In the genomic region with DNA sequence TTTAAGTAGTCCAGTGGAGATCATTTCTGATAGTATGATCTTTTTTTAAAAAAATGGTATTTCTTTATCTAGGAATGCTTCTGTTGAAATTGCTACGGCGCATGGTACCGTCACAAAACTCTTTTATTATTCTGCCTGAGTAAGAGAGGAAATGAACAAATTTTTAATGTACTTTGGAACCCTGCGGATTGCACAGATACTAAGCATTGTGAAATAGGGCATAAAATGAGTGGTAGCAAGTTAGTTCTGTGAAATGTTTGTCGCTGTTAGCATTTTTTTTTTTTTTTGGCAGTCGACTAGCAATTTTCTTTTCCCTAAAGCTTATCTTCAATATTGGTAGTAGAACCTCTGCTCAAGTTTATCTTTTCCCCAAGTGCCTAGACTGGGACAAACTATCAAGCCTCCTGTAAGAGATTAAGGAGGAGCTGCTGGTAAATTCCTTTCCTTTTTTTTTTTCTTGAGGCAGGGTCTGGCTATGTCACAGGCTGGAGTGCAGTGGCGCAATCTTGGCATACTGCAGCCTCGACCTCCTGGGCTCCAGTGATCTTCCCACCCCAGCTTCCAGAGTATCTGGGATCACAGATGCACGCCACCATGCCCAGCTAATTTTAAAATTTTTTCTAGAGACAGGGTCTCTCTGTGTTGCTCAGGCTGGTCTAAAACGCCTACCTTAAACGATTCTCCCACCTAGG, we compare ENCODE assay signal across 10 cellular contexts. TPM values are rescaled to one million over a fixed set of nuclear protein-coding genes. Genes with fewer than 3 reads are reported as not detected.
DNase-seq lines count a peak whose midpoint lies in the region; ATAC-seq and TF ChIP-seq lines count a peak whose summit lies in the region.
"Had no signal": no experiment of that assay in that cellular context is flagged by ENCODE, and none has a peak within 500 bp of the region (broad histone marks: within the 10 kb centered on the region; RNA-seq: fewer than 3 reads in every experiment).

No MANE protein-coding gene starts in this region.

- peak overlapping the region; percentile 61 to 74; a peak in 2 of 4 replicates for H3K27ac ChIP-seq in SK-N-SH (ENCODE audit: low read depth in 2 of 2, low read length in 1 of 2)
- H3K27ac ChIP-seq in tibial artery = peak overlapping the region; percentile 89 to 90

- no peaks in the 10 kb centered on the region for H3K27me3 ChIP-seq in SK-N-SH (ENCODE audit: insufficient read depth)
- no peaks in the 10 kb centered on the region for H3K27me3 ChIP-seq in tibial artery

- H3K27ac Mint-ChIP-seq in brain (peak overlapping the region; percentile 43 to 96 (median 89)), T-helper 17 cell (no peak overlapping the region)

- intact Hi-C loops in tibial artery (cut with DNase I; ENCODE audit: low total_unique reads) = loop anchor here (5.0 to 10.0 kb wide), 2 partner anchors 162 to 250 kb away; no protein-coding TSS in a partner anchor

- no peak for TF ChIP-seq EP300 in SK-N-SH (IDR thresholded peaks at IDR 0.05; ENCODE audit: borderline replicate concordance in 1 of 2, low read depth in 1 of 2, low read length in 1 of 2)

- H3K4me3 Mint-ChIP-seq in brain (peak overlapping the region; percentile 88 to 94 (median 90)), T-helper 17 cell (no peak overlapping the region)

- H3K9me2 ChIP-seq in SK-N-SH = no peaks in the 10 kb centered on the region

- TF ChIP-seq CTCF in SK-N-SH (IDR thresholded peaks at IDR 0.05) (no peak), brain (conservative IDR thresholded peaks at IDR 0.05) (no peak), tibial artery (IDR thresholded peaks at IDR 0.05) (no peak), GM10266 (IDR thresholded peaks at IDR 0.05; ENCODE audit: control insufficient read depth, insufficient read depth, low read depth, missing control alignments) (no peak)

- no peaks in the 10 kb centered on the region for H3K9me3 Mint-ChIP-seq in brain

- peaks cover 12% of the 10 kb centered on the region for H3K36me3 Mint-ChIP-seq in brain
- peaks cover 5% of the 10 kb centered on the region for H3K36me3 Mint-ChIP-seq in T-helper 17 cell (ENCODE audit: low read depth)

- peaks cover 0 to 5% of the 10 kb centered on the region in 2 experiments for H3K36me3 ChIP-seq in SK-N-SH (replicated peaks in 1 of 2; ENCODE audit: control insufficient read depth in 1 of 2, insufficient read depth in 2 of 2, low read length in 1 of 2)
- no peaks in the 10 kb centered on the region for H3K36me3 ChIP-seq in tibial artery

- TF ChIP-seq RAD21 in SK-N-SH (IDR thresholded peaks at IDR 0.05; ENCODE audit: low read length) = no peak

- peaks cover 13% of the 10 kb centered on the region for H3K27me3 Mint-ChIP-seq in brain
- peaks cover 8% of the 10 kb centered on the region for H3K27me3 Mint-ChIP-seq in T-helper 17 cell

- no peaks in the 10 kb centered on the region for H3K9me3 ChIP-seq in SK-N-SH
- no peaks in the 10 kb centered on the region for H3K9me3 ChIP-seq in tibial artery
- no peaks in the 10 kb centered on the region for H3K9me3 ChIP-seq in T-helper 17 cell (ENCODE audit: control insufficient read depth, low read length, poor library complexity, severe bottlenecking)

- ATAC-seq in SK-N-SH treated with all-trans-retinoic acid at 6 μM for 48 hours = no peak
- ATAC-seq in T-helper 17 cell = no peak

- H3K9ac ChIP-seq in SK-N-SH = peak overlapping the region; percentile 68; the same call in 1 of the 2 replicates

- H3K79me2 ChIP-seq in SK-N-SH (ENCODE audit: insufficient read depth) = peaks cover 85% of the 10 kb centered on the region

- H3K4me1 ChIP-seq in SK-N-SH (ENCODE audit: control insufficient read depth in 1 of 2, insufficient read depth in 2 of 2, low read depth in 1 of 2, low read length in 1 of 2) (peaks cover 13 to 15% of the 10 kb centered on the region in 2 experiments), tibial artery (peaks cover 0 to 38% (median 22%) of the 10 kb centered on the region in 4 donors)

- H3K4me3 ChIP-seq in SK-N-SH (ENCODE audit: low read depth in 2 of 2, low read length in 1 of 2) (peak overlapping the region; percentile 73 to 92; a peak in 3 of 4 replicates), tibial artery (peak overlapping the region; percentile 94 to 97)

- DNase-seq in SK-N-SH (no peak), iris pigment epithelial cell (ENCODE audit: low read depth) (peak; percentile 88), tibial artery (no peak), GM10266 (ENCODE audit: extremely low spot score) (no peak), T-helper 17 cell (no peak), NCI-H82 (lab: John Stamatoyannopoulos, UW) (no peak)
- DNase-seq: 8988T, activated T-cell treated with anti-CD3 and anti-CD28 coated beads for 4 hours had no signal

- CTCF ChIA-PET in SK-N-SH (lab: Yijun Ruan, JAX) = interaction anchor here (0.7 to 1.0 kb wide), 4 partner anchors 31 to 280 kb away, joined by 3 to 4 read pairs (median 4); no protein-coding TSS in a partner anchor

- whole genome bisulfite sequencing in SK-N-SH (ENCODE audit: low lambda C conversion rate) = 75% methylated on average over 11 of the region's 11 CpGs

- H3F3A ChIP-seq in SK-N-SH (replicated peaks; ENCODE audit: insufficient read depth) = no peaks in the 10 kb centered on the region

- POLR2A ChIA-PET in SK-N-SH (lab: Yijun Ruan, JAX) = no interaction called here

- H3K4me1 Mint-ChIP-seq in brain (peaks cover 62% of the 10 kb centered on the region), T-helper 17 cell (peaks cover 18% of the 10 kb centered on the region)

- peaks cover 28% of the 10 kb centered on the region for H4K20me1 ChIP-seq in SK-N-SH (ENCODE audit: insufficient read depth)

- H2AFZ ChIP-seq in SK-N-SH (ENCODE audit: low read depth) = no peak overlapping the region

- peak overlapping the region; percentile 79 for H3K4me2 ChIP-seq in SK-N-SH

TF ChIP-seq in SK-N-SH, 30 proteins besides CTCF, POLR2A, EP300 and RAD21:
- no peak for TF ChIP-seq RCOR1 (IDR thresholded peaks at IDR 0.05; ENCODE audit: low read length)
- TF ChIP-seq, protein P1, sequence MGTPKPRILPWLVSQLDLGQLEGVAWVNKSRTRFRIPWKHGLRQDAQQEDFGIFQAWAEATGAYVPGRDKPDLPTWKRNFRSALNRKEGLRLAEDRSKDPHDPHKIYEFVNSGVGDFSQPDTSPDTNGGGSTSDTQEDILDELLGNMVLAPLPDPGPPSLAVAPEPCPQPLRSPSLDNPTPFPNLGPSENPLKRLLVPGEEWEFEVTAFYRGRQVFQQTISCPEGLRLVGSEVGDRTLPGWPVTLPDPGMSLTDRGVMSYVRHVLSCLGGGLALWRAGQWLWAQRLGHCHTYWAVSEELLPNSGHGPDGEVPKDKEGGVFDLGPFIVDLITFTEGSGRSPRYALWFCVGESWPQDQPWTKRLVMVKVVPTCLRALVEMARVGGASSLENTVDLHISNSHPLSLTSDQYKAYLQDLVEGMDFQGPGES (IDR thresholded peaks at IDR 0.05; ENCODE audit: low read depth, low read length) = no peak
- TF ChIP-seq MEF2A (IDR thresholded peaks at IDR 0.05; ENCODE audit: borderline replicate concordance, low read depth) = no peak

TF ChIP-seq in SK-N-SH treated with all-trans-retinoic acid at 6 μM for 48 hours, 23 proteins besides CTCF, POLR2A, EP300 and RAD21 (continues in another document):
- no peak for TF ChIP-seq RARB (CRISPR knock-in tag; IDR thresholded peaks at IDR 0.05)
- no peak for TF ChIP-seq ZFP30 (CRISPR knock-in tag; IDR thresholded peaks at IDR 0.05)
- TF ChIP-seq TCF4 (CRISPR knock-in tag; IDR thresholded peaks at IDR 0.05; ENCODE audit: borderline replicate concordance) = no peak
- TF ChIP-seq ZNF565 (CRISPR knock-in tag; conservative IDR thresholded peaks at IDR 0.05; ENCODE audit: low read depth) = no peak
- TF ChIP-seq BACH2 (CRISPR knock-in tag; IDR thresholded peaks at IDR 0.05; ENCODE audit: borderline replicate concordance) = no peak
- no peak for TF ChIP-seq ZFP3 (CRISPR knock-in tag; IDR thresholded peaks at IDR 0.05)
- TF ChIP-seq ISL1 (CRISPR knock-in tag; IDR thresholded peaks at IDR 0.05) = no peak
- TF ChIP-seq CSRNP3 (CRISPR knock-in tag; IDR thresholded peaks at IDR 0.05) = no peak
- TF ChIP-seq GLIS3 (CRISPR knock-in tag; IDR thresholded peaks at IDR 0.05) = no peak

RNA-seq across cellular contexts. Expression of gene ITSN1, which starts 2.2 kb away (rescaled TPM):
- 27.8 and 31.3 TPM in 2 replicates for polyA plus RNA-seq in SK-N-SH (2012; rRNA removed)
- polyA plus RNA-seq in SK-N-SH (2012; cell fraction: cytosol; rRNA removed) = 23.7 and 30.2 TPM in 2 replicates
- polyA plus RNA-seq in SK-N-SH (2012; cell fraction: nucleus; rRNA removed) = 53.2 and 78.1 TPM in 2 replicates
- polyA plus RNA-seq in brain (ENCODE audit: insufficient read depth, low read depth, low replicate concordance) = 17.8 TPM
- total RNA-seq in T-helper 17 cell = 1 to 10 TPM; 2.5 to 2.9 TPM

RNA-seq across cellular contexts. Expression of gene CRYZL1, which starts 3.0 kb away (rescaled TPM):
- 26.3 and 45.9 TPM in 2 replicates for polyA plus RNA-seq in SK-N-SH (2012; rRNA removed)
- 32.3 and 37.1 TPM in 2 replicates for polyA plus RNA-seq in SK-N-SH (2012; cell fraction: cytosol; rRNA removed)
- 52.6 and 97.9 TPM in 2 replicates for polyA plus RNA-seq in SK-N-SH (2012; cell fraction: nucleus; rRNA removed)
- polyA plus RNA-seq in brain (ENCODE audit: insufficient read depth, low read depth, low replicate concordance) = 21.3 TPM
- 10 to 100 TPM; 23.2 to 23.7 TPM for total RNA-seq in T-helper 17 cell

RNA-seq across cellular contexts. Expression of gene DONSON, which starts 56.0 kb away (rescaled TPM):
- polyA plus RNA-seq in SK-N-SH (2012; rRNA removed) (17.3 and 20.6 TPM in 2 replicates), brain (ENCODE audit: insufficient read depth, low read depth, low replicate concordance) (17.6 TPM)
- polyA plus RNA-seq in SK-N-SH (2012; cell fraction: cytosol; rRNA removed) = 16.5 and 19.2 TPM in 2 replicates
- 41.8 and 54.5 TPM in 2 replicates for polyA plus RNA-seq in SK-N-SH (2012; cell fraction: nucleus; rRNA removed)
- 10 to 100 TPM in 1 of 2 donors, 1 to 10 TPM in 1; 8.9 to 10.0 TPM for total RNA-seq in T-helper 17 cell
